ENCODE assay signal across 12 cellular contexts in genomic region chr22:25452116-25452700, GRCh38.
DNase-seq lines count a peak whose midpoint lies in the region; ATAC-seq and TF ChIP-seq lines count a peak whose summit lies in the region.
"Had no signal": no experiment of that assay in that cellular context is flagged by ENCODE, and none has a peak within 500 bp of the region (broad histone marks: within the 10 kb centered on the region; RNA-seq: fewer than 3 reads in every experiment).

No MANE protein-coding gene starts in this region.

- TF ChIP-seq CTCF in DND-41 (IDR thresholded peaks at IDR 0.05; ENCODE audit: borderline replicate concordance, extremely low read depth, low read length, poor library complexity, severe bottlenecking) (no peak), Loucy (conservative IDR thresholded peaks at IDR 0.05; ENCODE audit: low read length) (no peak), chondrocyte (IDR thresholded peaks at IDR 0.05) (no peak), PC-9 (conservative IDR thresholded peaks at IDR 0.05) (no peak)

- H3K27ac ChIP-seq in DND-41 (ENCODE audit: low read length): no peak overlapping the region
- H3K27ac ChIP-seq in PC-9: no peak overlapping the region
- no peak overlapping the region for H3K27ac ChIP-seq in right cardiac atrium (ENCODE audit: low read length)

- H3K27me3 Mint-ChIP-seq in chondrocyte (ENCODE audit: low read depth): no peaks in the 10 kb centered on the region
- H3K27me3 Mint-ChIP-seq in natural killer cell treated with Interleukin-12 subunit alpha and Interleukin-12 subunit beta and Interleukin-15 and Interleukin-18, amount 100 ng/mL, for 72 hours: no peaks in the 10 kb centered on the region

- H3K9me3 Mint-ChIP-seq in chondrocyte (ENCODE audit: low read depth): no peaks in the 10 kb centered on the region
- no peaks in the 10 kb centered on the region for H3K9me3 Mint-ChIP-seq in natural killer cell treated with Interleukin-12 subunit alpha and Interleukin-12 subunit beta and Interleukin-15 and Interleukin-18, amount 100 ng/mL, for 72 hours

- no peaks in the 10 kb centered on the region for H3K9me3 ChIP-seq in DND-41 (ENCODE audit: insufficient read depth, low read length, severe bottlenecking)
- H3K9me3 ChIP-seq in Loucy (ENCODE audit: insufficient read depth, low read depth, low read length): no peaks in the 10 kb centered on the region
- no peaks in the 10 kb centered on the region for H3K9me3 ChIP-seq in PC-9 (ENCODE audit: insufficient read depth, low read depth)
- no peaks in the 10 kb centered on the region for H3K9me3 ChIP-seq in right cardiac atrium (ENCODE audit: control insufficient read depth, low read length)
- H3K9me3 ChIP-seq in MG63: no peaks in the 10 kb centered on the region
- H3K9me3 ChIP-seq: testis had no signal

- no peaks in the 10 kb centered on the region for H3F3A ChIP-seq in Loucy (ENCODE audit: low read depth)
- H3F3A ChIP-seq in PC-9 (ENCODE audit: insufficient read depth, low read depth): no peaks in the 10 kb centered on the region

- H3K4me1 Mint-ChIP-seq in chondrocyte (ENCODE audit: low read depth): peaks cover 39% of the 10 kb centered on the region
- peaks cover 36 to 50% of the 10 kb centered on the region in 2 donors for H3K4me1 Mint-ChIP-seq in natural killer cell treated with Interleukin-12 subunit alpha and Interleukin-12 subunit beta and Interleukin-15 and Interleukin-18, amount 100 ng/mL, for 72 hours (ENCODE audit: low read depth in 2 of 2)

- no peak overlapping the region for H3K4me3 Mint-ChIP-seq in chondrocyte (ENCODE audit: unreplicated experiment)
- H3K4me3 Mint-ChIP-seq in natural killer cell treated with Interleukin-12 subunit alpha and Interleukin-12 subunit beta and Interleukin-15 and Interleukin-18, amount 100 ng/mL, for 72 hours: no peak overlapping the region

- peaks cover 45% of the 10 kb centered on the region for H3K4me1 ChIP-seq in DND-41 (ENCODE audit: insufficient read depth, low read length)
- H3K4me1 ChIP-seq in Loucy (ENCODE audit: insufficient read depth, low read length, poor library complexity, severe bottlenecking): peaks cover 53% of the 10 kb centered on the region
- peaks cover 13% of the 10 kb centered on the region for H3K4me1 ChIP-seq in PC-9 (replicated peaks; ENCODE audit: insufficient read depth)
- no peaks in the 10 kb centered on the region for H3K4me1 ChIP-seq in right cardiac atrium (ENCODE audit: control insufficient read depth, insufficient read depth, low read length)

- H3K9ac ChIP-seq in DND-41 (ENCODE audit: low read depth, low read length) (no peak overlapping the region; the same call in 1 of the 2 replicates), Loucy (ENCODE audit: low read depth, low read length, poor library complexity, severe bottlenecking) (peak overlapping the region; percentile 97)

- 49% methylated on average over 10 of the region's 10 CpGs for WGBS in right cardiac atrium

- H3K36me3 ChIP-seq in DND-41 (ENCODE audit: insufficient read depth, low read length): peaks cover 40% of the 10 kb centered on the region
- peaks cover 19% of the 10 kb centered on the region; the same call in 1 of the 2 replicates for H3K36me3 ChIP-seq in Loucy (ENCODE audit: insufficient read depth, low read length)
- no peaks in the 10 kb centered on the region for H3K36me3 ChIP-seq in PC-9 (ENCODE audit: low read depth)
- H3K36me3 ChIP-seq in MG63: no peaks in the 10 kb centered on the region

- H3K36me3 Mint-ChIP-seq in chondrocyte (ENCODE audit: low read depth): peaks cover 5% of the 10 kb centered on the region
- H3K36me3 Mint-ChIP-seq in natural killer cell treated with Interleukin-12 subunit alpha and Interleukin-12 subunit beta and Interleukin-15 and Interleukin-18, amount 100 ng/mL, for 72 hours: peaks cover 17% of the 10 kb centered on the region

- H3K9me2 ChIP-seq in Loucy (replicated peaks; ENCODE audit: low read depth, low read length) (no peaks in the 10 kb centered on the region), PC-9 (ENCODE audit: insufficient read depth) (no peaks in the 10 kb centered on the region)

- H3K27me3 ChIP-seq in DND-41 (ENCODE audit: insufficient read depth, low read length, poor library complexity) (no peaks in the 10 kb centered on the region), Loucy (ENCODE audit: insufficient read depth, low read length, poor library complexity, severe bottlenecking) (no peaks in the 10 kb centered on the region), PC-9 (ENCODE audit: insufficient read depth, low read depth) (no peaks in the 10 kb centered on the region), right cardiac atrium (ENCODE audit: control insufficient read depth, insufficient read depth) (no peaks in the 10 kb centered on the region), MG63 (no peaks in the 10 kb centered on the region)
- H3K27me3 ChIP-seq: testis had no signal

- H3K27ac Mint-ChIP-seq in chondrocyte (ENCODE audit: unreplicated experiment): peak overlapping the region; percentile 55
- H3K27ac Mint-ChIP-seq in natural killer cell treated with Interleukin-12 subunit alpha and Interleukin-12 subunit beta and Interleukin-15 and Interleukin-18, amount 100 ng/mL, for 72 hours: peak overlapping the region; percentile 24 to 33

- H3K4me3 ChIP-seq in DND-41 (ENCODE audit: low read depth in 1 of 2, low read length in 2 of 2) (no peak overlapping the region; a peak in 1 of 4 replicates), Loucy (ENCODE audit: low read length, poor library complexity, severe bottlenecking) (peak overlapping the region; percentile 98), PC-9 (no peak overlapping the region), right cardiac atrium (ENCODE audit: low read length) (no peak overlapping the region), MG63 (no peak overlapping the region)
- H3K4me3 ChIP-seq: testis had no signal

- H2AFZ ChIP-seq in DND-41 (ENCODE audit: low read depth, low read length) (no peak overlapping the region), Loucy (ENCODE audit: low read length) (no peak overlapping the region), PC-9 (no peak overlapping the region)

- H3K4me2 ChIP-seq in DND-41 (ENCODE audit: insufficient read depth, low read length): peak overlapping the region; percentile 96; the same call in 1 of the 2 replicates
- H3K4me2 ChIP-seq in Loucy (ENCODE audit: low read depth, low read length, poor library complexity, severe bottlenecking): peak overlapping the region; percentile 95
- no peak overlapping the region for H3K4me2 ChIP-seq in PC-9

- DNase-seq in DND-41: no peak
- no peak for DNase-seq in chondrocyte (ENCODE audit: low spot score)
- no peak for DNase-seq in natural killer cell treated with Interleukin-12 subunit alpha and Interleukin-12 subunit beta and Interleukin-15 and Interleukin-18, amount 100 ng/mL, for 72 hours (ENCODE audit: low spot score)
- DNase-seq in PC-9: no peak
- DNase-seq in HPDE6-E6E7 (ENCODE audit: extremely low spot score): no peak
- no peak for DNase-seq in right cardiac atrium
- DNase-seq in MG63: no peak
- DNase-seq: activated CD4-positive, alpha-beta T cell treated with anti-CD3 and anti-CD28 coated beads for 1 hour; COR-L47; SW 1271 had no signal

- BruUV-seq in PC-9 (replicated peaks; lab: Mats Ljungman, UMichigan): no TSS peak

- no peak for ATAC-seq in DND-41 (ENCODE audit: insufficient read depth, low read depth)
- ATAC-seq in natural killer cell treated with Interleukin-12 subunit alpha and Interleukin-12 subunit beta and Interleukin-15 and Interleukin-18, amount 100 ng/mL, for 72 hours: no peak
- ATAC-seq in right cardiac atrium: no peak

- CTCF ChIA-PET in PC-9 (lab: Charles Lee): no interaction called here

- intact Hi-C loops in PC-9 (cut with micrococcal nuclease; ENCODE audit: unreplicated experiment): no loop called here
- intact Hi-C loops in right cardiac atrium (cut with DNase I): no loop called here

- POLR2A ChIA-PET in PC-9 (lab: Charles Lee; ENCODE audit: unreplicated experiment): no interaction called here

- H4K20me1 ChIP-seq in DND-41 (ENCODE audit: insufficient read depth, low read length) (peaks cover 56% of the 10 kb centered on the region), Loucy (ENCODE audit: insufficient read depth, low read length, poor library complexity, severe bottlenecking) (peaks cover 67% of the 10 kb centered on the region), PC-9 (ENCODE audit: insufficient read depth) (peaks cover 16% of the 10 kb centered on the region)

- H3K79me2 ChIP-seq in DND-41 (ENCODE audit: insufficient read depth, low read length) (peaks cover 83% of the 10 kb centered on the region), Loucy (ENCODE audit: insufficient read depth, low read length) (peaks cover 94% of the 10 kb centered on the region), PC-9 (ENCODE audit: low read depth) (peaks cover 49% of the 10 kb centered on the region)
